In genomic region chr11:61837411-61838005, GRCh38 we compare ENCODE assay signal across 18 cellular contexts. TPM values are rescaled to one million over a fixed set of nuclear protein-coding genes. Genes with fewer than 3 reads are reported as not detected.
A peak's percentile ranks its signal among the peaks of the same experiment; 100 is the strongest.
DNase-seq lines count a peak whose midpoint lies in the region; ATAC-seq and TF ChIP-seq lines count a peak whose summit lies in the region.
"Had no signal": no experiment of that assay in that cellular context is flagged by ENCODE, and none has a peak within 500 bp of the region (broad histone marks: within the 10 kb centered on the region; RNA-seq: fewer than 3 reads in every experiment).

No MANE protein-coding gene starts in this region.

- peaks cover 15% of the 10 kb centered on the region; the same call in 1 of the 2 replicates for H3K79me2 ChIP-seq in SK-N-SH (ENCODE audit: insufficient read depth)
- H3K79me2 ChIP-seq in GM23338 (replicated peaks; ENCODE audit: insufficient read depth): peaks cover 67% of the 10 kb centered on the region

- H3K4ac ChIP-seq in mesenchymal stem cell (ENCODE audit: low read depth in 1 of 2, low read length in 2 of 2): no peak overlapping the region

- H2AFZ ChIP-seq in SK-N-SH (ENCODE audit: low read depth): no peak overlapping the region
- H2AFZ ChIP-seq in GM23338: no peak overlapping the region
- H2AFZ ChIP-seq in mesenchymal stem cell (ENCODE audit: low read depth, low read length): no peak overlapping the region
- H2AFZ ChIP-seq: PC-9 had no signal

- H4K91ac ChIP-seq in mesenchymal stem cell (ENCODE audit: low read length): peak overlapping the region; percentile 15

- H3K9me3 ChIP-seq in SK-N-SH (no peaks in the 10 kb centered on the region), mesenchymal stem cell (ENCODE audit: control insufficient read depth, low read length) (peaks cover 2% of the 10 kb centered on the region)

- peak overlapping the region; percentile 8 for H2BK15ac ChIP-seq in mesenchymal stem cell (ENCODE audit: low read depth, poor library complexity, severe bottlenecking)

- POLR2A ChIA-PET in SK-N-SH (lab: Yijun Ruan, JAX): interaction anchor here (1.9 kb wide), 1 partner anchor 40 kb away, joined by 3 read pairs; no protein-coding TSS in a partner anchor

- H3K36me3 ChIP-seq in SK-N-SH (replicated peaks in 1 of 2; ENCODE audit: control insufficient read depth in 1 of 2, insufficient read depth in 2 of 2, low read length in 1 of 2) (peaks cover 5 to 35% of the 10 kb centered on the region in 2 experiments), GM23338 (ENCODE audit: insufficient read depth) (peaks cover 43% of the 10 kb centered on the region), mesenchymal stem cell (ENCODE audit: control insufficient read depth in 1 of 2, insufficient read depth in 2 of 2, low read depth in 1 of 2, low read length in 2 of 2) (peaks cover 55 to 59% of the 10 kb centered on the region in 2 experiments)

- H3F3A ChIP-seq in SK-N-SH (replicated peaks; ENCODE audit: insufficient read depth) (no peaks in the 10 kb centered on the region), GM23338 (replicated peaks; ENCODE audit: low read depth) (peaks cover 33% of the 10 kb centered on the region)

- TF ChIP-seq CTCF in SK-N-SH (IDR thresholded peaks at IDR 0.05): no peak
- TF ChIP-seq CTCF in GM23338 (conservative IDR thresholded peaks at IDR 0.05; ENCODE audit: low read depth in 2 of 2): no peak

- H3K36me3 Mint-ChIP-seq in GM23338 (ENCODE audit: low read depth): peaks cover 69% of the 10 kb centered on the region
- peaks cover 81% of the 10 kb centered on the region for H3K36me3 Mint-ChIP-seq in activated T-helper 2 cell treated with anti-CD3 and anti-CD28 coated beads, Interferon-gamma antibody, Interleukin-2, Interleukin-4, amounts not matched to agents 10 μg/mL and 5 μg/mL and 100 μg/mL, durations not matched to agents 14 hours and 24 hours and 36 hours (ENCODE audit: low read depth)

- TF ChIP-seq RAD21 in SK-N-SH (IDR thresholded peaks at IDR 0.05; ENCODE audit: low read length): no peak

- peak overlapping the region in 1 of 2 experiments; percentile 8; a peak in 1 of 4 replicates for H3K27ac ChIP-seq in SK-N-SH (ENCODE audit: low read depth in 2 of 2, low read length in 1 of 2)
- H3K27ac ChIP-seq in GM23338 (ENCODE audit: low read depth): peak overlapping the region; percentile 45; the same call in 1 of the 2 replicates
- H3K27ac ChIP-seq in mesenchymal stem cell (ENCODE audit: low read length, poor library complexity, severe bottlenecking): no peak overlapping the region
- H3K27ac ChIP-seq: 22Rv1, C4-2B, HL-60, PC-9 had no signal

- H3K4me2 ChIP-seq in SK-N-SH (no peak overlapping the region), GM23338 (no peak overlapping the region), mesenchymal stem cell (ENCODE audit: low read length, poor library complexity, severe bottlenecking) (no peak overlapping the region)
- H3K4me2 ChIP-seq: PC-9 had no signal

- H4K20me1 ChIP-seq in SK-N-SH (ENCODE audit: insufficient read depth) (no peaks in the 10 kb centered on the region; the same call in 1 of the 2 replicates), GM23338 (replicated peaks; ENCODE audit: insufficient read depth) (peaks cover 48% of the 10 kb centered on the region)

- H3K9me2 ChIP-seq in SK-N-SH (no peaks in the 10 kb centered on the region), GM23338 (ENCODE audit: insufficient read depth) (no peaks in the 10 kb centered on the region)

- H3K4me3 Mint-ChIP-seq in GM23338: no peak overlapping the region
- no peak overlapping the region for H3K4me3 Mint-ChIP-seq in activated T-helper 2 cell treated with anti-CD3 and anti-CD28 coated beads, Interferon-gamma antibody, Interleukin-2, Interleukin-4, amounts not matched to agents 10 μg/mL and 5 μg/mL and 100 μg/mL, durations not matched to agents 14 hours and 24 hours and 36 hours (ENCODE audit: low read depth)

- H3K9ac ChIP-seq in SK-N-SH (no peak overlapping the region), mesenchymal stem cell (ENCODE audit: low read length) (no peak overlapping the region)

- H3K27me3 ChIP-seq in SK-N-SH (ENCODE audit: insufficient read depth) (no peaks in the 10 kb centered on the region), GM23338 (ENCODE audit: insufficient read depth) (no peaks in the 10 kb centered on the region), mesenchymal stem cell (ENCODE audit: control insufficient read depth in 1 of 2, insufficient read depth in 1 of 2, low read length in 2 of 2) (no peaks in the 10 kb centered on the region)

- H2BK12ac ChIP-seq in mesenchymal stem cell (ENCODE audit: low read length in 2 of 2): peak overlapping the region; percentile 4 to 47

- WGBS in SK-N-SH (ENCODE audit: low lambda C conversion rate): 95% methylated on average over 12 of the region's 15 CpGs
- 94% methylated on average over 15 of the region's 15 CpGs for WGBS in mesenchymal stem cell

- CTCF ChIA-PET in SK-N-SH (lab: Yijun Ruan, JAX): interaction anchor here (1.4 to 1.7 kb wide), 4 partner anchors 9 to 111 kb away, joined by 4 to 5 read pairs (median 4); no protein-coding TSS in a partner anchor

- in situ Hi-C loops in G401 (cut with HindIII; ENCODE audit: low sequenced_read_pairs): no loop called here

- H3K14ac ChIP-seq in mesenchymal stem cell (ENCODE audit: low read length in 2 of 2): peak overlapping the region in 1 of 2 experiments; percentile 26

- TF ChIP-seq EP300 in SK-N-SH (IDR thresholded peaks at IDR 0.05; ENCODE audit: borderline replicate concordance in 1 of 2, low read depth in 1 of 2, low read length in 1 of 2): no peak

- H3K79me1 ChIP-seq in mesenchymal stem cell (replicated peaks; ENCODE audit: low read length, poor library complexity, severe bottlenecking): peaks cover 38% of the 10 kb centered on the region

- no peak overlapping the region for H3K18ac ChIP-seq in mesenchymal stem cell (ENCODE audit: low read depth in 1 of 2, low read length in 2 of 2)

- peak overlapping the region; percentile 53 for H4K8ac ChIP-seq in mesenchymal stem cell (ENCODE audit: low read length)

- H3K23ac ChIP-seq in mesenchymal stem cell (ENCODE audit: low read length in 2 of 2): no peak overlapping the region

- peaks cover 16% of the 10 kb centered on the region for H3K27me3 Mint-ChIP-seq in GM23338 (ENCODE audit: insufficient read depth, low read depth, poor library complexity)
- no peaks in the 10 kb centered on the region for H3K27me3 Mint-ChIP-seq in activated T-helper 2 cell treated with anti-CD3 and anti-CD28 coated beads, Interferon-gamma antibody, Interleukin-2, Interleukin-4, amounts not matched to agents 10 μg/mL and 5 μg/mL and 100 μg/mL, durations not matched to agents 14 hours and 24 hours and 36 hours (ENCODE audit: low read depth)

- H2AK5ac ChIP-seq in mesenchymal stem cell (ENCODE audit: low read length, severe bottlenecking): no peak overlapping the region

- H3K27ac Mint-ChIP-seq in GM23338: no peak overlapping the region; the same call in 1 of the 2 replicates
- peak overlapping the region; percentile 12 for H3K27ac Mint-ChIP-seq in activated T-helper 2 cell treated with anti-CD3 and anti-CD28 coated beads, Interferon-gamma antibody, Interleukin-2, Interleukin-4, amounts not matched to agents 10 μg/mL and 5 μg/mL and 100 μg/mL, durations not matched to agents 14 hours and 24 hours and 36 hours

- no peak overlapping the region for H2BK120ac ChIP-seq in mesenchymal stem cell (ENCODE audit: low read depth, low read length)

- no peaks in the 10 kb centered on the region for H3K9me3 Mint-ChIP-seq in GM23338
- H3K9me3 Mint-ChIP-seq in activated T-helper 2 cell treated with anti-CD3 and anti-CD28 coated beads, Interferon-gamma antibody, Interleukin-2, Interleukin-4, amounts not matched to agents 10 μg/mL and 5 μg/mL and 100 μg/mL, durations not matched to agents 14 hours and 24 hours and 36 hours: no peaks in the 10 kb centered on the region

- H3K4me1 Mint-ChIP-seq in GM23338: peaks cover 39% of the 10 kb centered on the region
- H3K4me1 Mint-ChIP-seq in activated T-helper 2 cell treated with anti-CD3 and anti-CD28 coated beads, Interferon-gamma antibody, Interleukin-2, Interleukin-4, amounts not matched to agents 10 μg/mL and 5 μg/mL and 100 μg/mL, durations not matched to agents 14 hours and 24 hours and 36 hours (ENCODE audit: low read depth): peaks cover 35% of the 10 kb centered on the region

- peaks cover 25 to 26% of the 10 kb centered on the region in 2 experiments; a peak in 2 of 4 replicates for H3K4me1 ChIP-seq in SK-N-SH (ENCODE audit: control insufficient read depth in 1 of 2, insufficient read depth in 2 of 2, low read depth in 1 of 2, low read length in 1 of 2)
- peaks cover 34% of the 10 kb centered on the region for H3K4me1 ChIP-seq in GM23338 (ENCODE audit: insufficient read depth)
- peaks cover 18% of the 10 kb centered on the region for H3K4me1 ChIP-seq in mesenchymal stem cell (ENCODE audit: control insufficient read depth, insufficient read depth, low read depth, low read length)

- intact Hi-C loops in activated T-helper 2 cell treated with anti-CD3 and anti-CD28 coated beads, Interferon-gamma antibody, Interleukin-2, Interleukin-4, amounts not matched to agents 10 μg/mL and 5 μg/mL and 100 μg/mL, durations not matched to agents 14 hours and 24 hours and 36 hours (cut with micrococcal nuclease): no loop called here

- no peak overlapping the region for H2BK5ac ChIP-seq in mesenchymal stem cell (ENCODE audit: low read depth, low read length, poor library complexity, severe bottlenecking)

- DNase-seq in SK-N-SH: peak; percentile 10
- no peak for DNase-seq in GM23338 (ENCODE audit: low spot score)
- DNase-seq in activated T-helper 2 cell treated with anti-CD3 and anti-CD28 coated beads, Interferon-gamma antibody, Interleukin-2, Interleukin-4, amounts not matched to agents 10 μg/mL and 5 μg/mL and 100 μg/mL, durations not matched to agents 14 hours and 24 hours and 36 hours (ENCODE audit: low spot score): no peak
- DNase-seq in mesenchymal stem cell: no peak
- no peak for DNase-seq in G401 (ENCODE audit: low spot score)
- no peak for DNase-seq in SHP77 treated with DMSO at 0.1 percent for 48 hours (lab: John Stamatoyannopoulos, UW)
- DNase-seq: EL, KBM-7, NCI-H1105, NCI-H187, NCI-H446, PC-9, SIG-M5 had no signal

- H3K4me3 ChIP-seq in SK-N-SH (ENCODE audit: low read depth in 2 of 2, low read length in 1 of 2) (no peak overlapping the region), GM23338 (no peak overlapping the region), mesenchymal stem cell (ENCODE audit: insufficient read depth in 1 of 2, low read depth in 1 of 2, low read length in 2 of 2) (no peak overlapping the region)
- H3K4me3 ChIP-seq: PC-9 had no signal

- no peak for ATAC-seq in SK-N-SH treated with all-trans-retinoic acid at 6 μM for 48 hours
- no peak for ATAC-seq in GM23338
- ATAC-seq in HG02970 (IDR thresholded peaks at IDR 0.05; ENCODE audit: low FRiP score, unreplicated experiment): no peak

RNA-seq across cellular contexts. Expression of gene FADS2, which starts 9.4 kb away (rescaled TPM):
- polyA plus RNA-seq in SK-N-SH (2012; rRNA removed) (67.8 and 77.1 TPM in 2 replicates), GM23338 (2016; fragmentation: Nextera tagmentation; extraction: Ambion mirVana) (124 and 126 TPM in 2 replicates)
- 35.0 and 46.7 TPM in 2 replicates for polyA plus RNA-seq in SK-N-SH (2012; cell fraction: cytosol; rRNA removed)
- 81.1 and 91.8 TPM in 2 replicates for polyA plus RNA-seq in SK-N-SH (2012; cell fraction: nucleus; rRNA removed)
- 354 and 392 TPM in 2 replicates for total RNA-seq in GM23338 (2014; rRNA removed; shearing (Covaris generic))
- total RNA-seq in activated T-helper 2 cell treated with anti-CD3 and anti-CD28 coated beads, Interferon-gamma antibody, Interleukin-2, Interleukin-4, amounts not matched to agents 10 μg/mL and 5 μg/mL and 100 μg/mL, durations not matched to agents 14 hours and 24 hours and 36 hours: 366 and 381 TPM in 2 replicates
- polyA plus RNA-seq in mesenchymal stem cell (2013, experiment 1 of 2): 1,185 TPM
- 1,187 TPM for polyA plus RNA-seq in mesenchymal stem cell (2013, experiment 2 of 2)
- 222 and 244 TPM in 2 replicates for total RNA-seq in G401 (2014; rRNA removed; shearing (Covaris generic))

RNA-seq across cellular contexts. Expression of gene FADS1, which starts 20.7 kb away (rescaled TPM):
- polyA plus RNA-seq in SK-N-SH (2012; rRNA removed) (20.6 and 26.4 TPM in 2 replicates), GM23338 (2016; fragmentation: Nextera tagmentation; extraction: Ambion mirVana) (67.6 and 74.9 TPM in 2 replicates)
- 13.8 and 18.5 TPM in 2 replicates for polyA plus RNA-seq in SK-N-SH (2012; cell fraction: cytosol; rRNA removed)
- 17.8 and 27.8 TPM in 2 replicates for polyA plus RNA-seq in SK-N-SH (2012; cell fraction: nucleus; rRNA removed)
- 103 and 119 TPM in 2 replicates for total RNA-seq in GM23338 (2014; rRNA removed; shearing (Covaris generic))
- total RNA-seq in activated T-helper 2 cell treated with anti-CD3 and anti-CD28 coated beads, Interferon-gamma antibody, Interleukin-2, Interleukin-4, amounts not matched to agents 10 μg/mL and 5 μg/mL and 100 μg/mL, durations not matched to agents 14 hours and 24 hours and 36 hours: 114 and 116 TPM in 2 replicates
- polyA plus RNA-seq in mesenchymal stem cell (2013, experiment 1 of 2): 262 TPM
- 260 TPM for polyA plus RNA-seq in mesenchymal stem cell (2013, experiment 2 of 2)
- total RNA-seq in G401 (2014; rRNA removed; shearing (Covaris generic)): 131 and 148 TPM in 2 replicates

RNA-seq across cellular contexts. Expression of gene FEN1, which starts 44.8 kb away (rescaled TPM):
- polyA plus RNA-seq in SK-N-SH (2012; rRNA removed): 35.9 and 39.5 TPM in 2 replicates
- 33.0 and 38.9 TPM in 2 replicates for polyA plus RNA-seq in SK-N-SH (2012; cell fraction: cytosol; rRNA removed)
- 16.8 and 18.5 TPM in 2 replicates for polyA plus RNA-seq in SK-N-SH (2012; cell fraction: nucleus; rRNA removed)
- total RNA-seq in GM23338 (2014; rRNA removed; shearing (Covaris generic)): 89.0 and 96.3 TPM in 2 replicates
- 78.8 and 85.1 TPM in 2 replicates for polyA plus RNA-seq in GM23338 (2016; fragmentation: Nextera tagmentation; extraction: Ambion mirVana)
- total RNA-seq in activated T-helper 2 cell treated with anti-CD3 and anti-CD28 coated beads, Interferon-gamma antibody, Interleukin-2, Interleukin-4, amounts not matched to agents 10 μg/mL and 5 μg/mL and 100 μg/mL, durations not matched to agents 14 hours and 24 hours and 36 hours: 130 and 131 TPM in 2 replicates
- polyA plus RNA-seq in mesenchymal stem cell (2013, experiment 1 of 2): 10.6 TPM
- 10.7 TPM for polyA plus RNA-seq in mesenchymal stem cell (2013, experiment 2 of 2)
- total RNA-seq in G401 (2014; rRNA removed; shearing (Covaris generic)): 94.5 and 105 TPM in 2 replicates

RNA-seq across cellular contexts. Expression of gene TMEM258, which starts 45.1 kb away (rescaled TPM):
- polyA plus RNA-seq in SK-N-SH (2012; rRNA removed) (454 and 617 TPM in 2 replicates), GM23338 (2016; fragmentation: Nextera tagmentation; extraction: Ambion mirVana) (519 and 553 TPM in 2 replicates)
- 466 and 537 TPM in 2 replicates for polyA plus RNA-seq in SK-N-SH (2012; cell fraction: cytosol; rRNA removed)
- polyA plus RNA-seq in SK-N-SH (2012; cell fraction: nucleus; rRNA removed): 90.9 and 135 TPM in 2 replicates
- total RNA-seq in GM23338 (2014; rRNA removed; shearing (Covaris generic)): 71.3 and 73.3 TPM in 2 replicates
- total RNA-seq in activated T-helper 2 cell treated with anti-CD3 and anti-CD28 coated beads, Interferon-gamma antibody, Interleukin-2, Interleukin-4, amounts not matched to agents 10 μg/mL and 5 μg/mL and 100 μg/mL, durations not matched to agents 14 hours and 24 hours and 36 hours: 187 and 192 TPM in 2 replicates
- 175 TPM for polyA plus RNA-seq in mesenchymal stem cell (2013, experiment 1 of 2)
- polyA plus RNA-seq in mesenchymal stem cell (2013, experiment 2 of 2): 180 TPM
- total RNA-seq in G401 (2014; rRNA removed; shearing (Covaris generic)): 41.4 and 66.0 TPM in 2 replicates

RNA-seq across cellular contexts. Expression of gene FADS3, which starts 53.8 kb away (rescaled TPM):
- polyA plus RNA-seq in SK-N-SH (2012; rRNA removed) (93.3 and 116 TPM in 2 replicates), GM23338 (2016; fragmentation: Nextera tagmentation; extraction: Ambion mirVana) (44.4 and 44.6 TPM in 2 replicates)
- polyA plus RNA-seq in SK-N-SH (2012; cell fraction: cytosol; rRNA removed): 20.9 and 32.5 TPM in 2 replicates
- 761 and 764 TPM in 2 replicates for polyA plus RNA-seq in SK-N-SH (2012; cell fraction: nucleus; rRNA removed)
- total RNA-seq in GM23338 (2014; rRNA removed; shearing (Covaris generic)): 73.5 and 91.4 TPM in 2 replicates
- 22.1 and 24.1 TPM in 2 replicates for total RNA-seq in activated T-helper 2 cell treated with anti-CD3 and anti-CD28 coated beads, Interferon-gamma antibody, Interleukin-2, Interleukin-4, amounts not matched to agents 10 μg/mL and 5 μg/mL and 100 μg/mL, durations not matched to agents 14 hours and 24 hours and 36 hours
- 65.4 TPM for polyA plus RNA-seq in mesenchymal stem cell (2013, experiment 1 of 2)
- polyA plus RNA-seq in mesenchymal stem cell (2013, experiment 2 of 2): 66.5 TPM
- total RNA-seq in G401 (2014; rRNA removed; shearing (Covaris generic)): 44.4 and 47.1 TPM in 2 replicates
